In the genomic region with DNA sequence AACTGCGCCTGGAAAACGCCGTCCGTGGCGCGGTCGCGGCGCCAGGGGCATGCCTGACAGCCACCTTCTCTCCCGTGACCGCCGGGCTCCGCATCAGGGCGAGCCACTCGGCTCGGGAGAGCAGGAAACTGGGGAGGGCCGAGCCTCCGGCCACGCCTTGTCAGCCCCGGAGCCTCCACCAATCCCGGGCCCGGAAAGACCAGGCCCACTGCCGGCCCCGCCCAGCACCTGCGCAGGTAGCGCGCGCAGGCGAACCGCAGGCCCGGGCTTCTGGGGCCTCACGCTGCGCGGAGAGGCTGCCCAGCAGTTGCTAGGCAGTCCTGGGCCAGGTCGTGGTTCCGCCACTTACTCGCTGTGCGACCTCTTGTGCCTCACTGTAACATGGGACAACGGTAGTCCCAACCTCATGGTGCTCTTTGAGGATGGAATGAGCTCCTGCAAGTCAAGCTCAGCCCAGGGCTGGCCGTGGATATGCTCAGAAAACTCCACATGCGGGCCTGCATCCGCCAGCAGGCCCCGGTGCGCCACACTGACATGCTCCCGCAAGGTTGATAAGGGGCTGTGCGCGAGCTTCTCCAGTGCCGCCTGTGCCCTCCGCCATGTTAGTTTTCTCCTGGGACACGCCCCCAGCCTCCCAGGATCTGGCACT, we compare ENCODE assay signal across 9 cellular contexts.
DNase-seq lines count a peak whose midpoint lies in the region; ATAC-seq, FAIRE-seq and TF ChIP-seq lines count a peak whose summit lies in the region.
"Had no signal": no experiment of that assay in that cellular context is flagged by ENCODE, and none has a peak within 500 bp of the region (broad histone marks: within the 10 kb centered on the region; RNA-seq: fewer than 3 reads in every experiment).

No MANE protein-coding gene starts in this region.

- H2AFZ ChIP-seq in keratinocyte (ENCODE audit: control insufficient read depth, low read length) (peak overlapping the region; percentile 92), SK-N-SH (ENCODE audit: low read depth) (no peak overlapping the region)

- intact Hi-C loops in ascending aorta (cut with DNase I) (loop anchor here (2.0 to 5.0 kb wide), 2 partner anchors 28 to 239 kb away; no protein-coding TSS in a partner anchor), gastrocnemius medialis (cut with DNase I; ENCODE audit: low total_unique reads) (loop anchor here (10.0 kb wide), 1 partner anchor 232 kb away; no protein-coding TSS in a partner anchor)

- H3K9me1 ChIP-seq in keratinocyte (ENCODE audit: control insufficient read depth, extremely low read depth, insufficient read depth, low read length) = no peaks in the 10 kb centered on the region

- H3K79me2 ChIP-seq in keratinocyte (ENCODE audit: control insufficient read depth, insufficient read depth, low read length) = no peaks in the 10 kb centered on the region
- H3K79me2 ChIP-seq in SK-N-SH (ENCODE audit: insufficient read depth) = no peaks in the 10 kb centered on the region

- ATAC-seq in stimulated activated effector memory CD8-positive, alpha-beta T cell treated with anti-CD3 and anti-CD28 coated beads, Interleukin-12 subunit alpha, Interleukin-12 subunit beta, amount 100 ng/mL, for 72 hours = peak; percentile 20
- no peak for ATAC-seq in gastrocnemius medialis

- no peaks in the 10 kb centered on the region for H3K9me3 ChIP-seq in ascending aorta
- no peaks in the 10 kb centered on the region for H3K9me3 ChIP-seq in keratinocyte (ENCODE audit: control insufficient read depth, low read depth, low read length)
- no peaks in the 10 kb centered on the region for H3K9me3 ChIP-seq in gastrocnemius medialis
- no peaks in the 10 kb centered on the region for H3K9me3 ChIP-seq in SK-N-SH

- POLR2A ChIA-PET in SK-N-SH (lab: Yijun Ruan, JAX) = no interaction called here

- CTCF ChIA-PET in SK-N-SH (lab: Yijun Ruan, JAX) = interaction anchor here (2.5 kb wide), 1 partner anchor 100 kb away, joined by 9 read pairs; no protein-coding TSS in a partner anchor

- no peak overlapping the region for H3K27ac Mint-ChIP-seq in stimulated activated effector memory CD8-positive, alpha-beta T cell treated with anti-CD3 and anti-CD28 coated beads, Interleukin-12 subunit alpha, Interleukin-12 subunit beta, amount 100 ng/mL, for 72 hours

- no peaks in the 10 kb centered on the region for H3K36me3 Mint-ChIP-seq in stimulated activated effector memory CD8-positive, alpha-beta T cell treated with anti-CD3 and anti-CD28 coated beads, Interleukin-12 subunit alpha, Interleukin-12 subunit beta, amount 100 ng/mL, for 72 hours

- no peak for TF ChIP-seq RAD21 in SK-N-SH (IDR thresholded peaks at IDR 0.05; ENCODE audit: low read length)

- peak overlapping the region; percentile 41 to 64 for H3K4me3 ChIP-seq in ascending aorta
- peak overlapping the region; percentile 18 to 66 (median 43) for H3K4me3 ChIP-seq in keratinocyte (ENCODE audit: control insufficient read depth in 2 of 3, extremely low read depth in 1 of 3, insufficient read depth in 2 of 3, low read depth in 1 of 3, low read length in 3 of 3)
- peak overlapping the region in 2 of 4 donors; percentile 44 to 51 for H3K4me3 ChIP-seq in gastrocnemius medialis
- H3K4me3 ChIP-seq in SK-N-SH (ENCODE audit: low read depth in 2 of 2, low read length in 1 of 2) = no peak overlapping the region

- H3K27me3 ChIP-seq in ascending aorta = peaks cover 6% of the 10 kb centered on the region
- no peaks in the 10 kb centered on the region for H3K27me3 ChIP-seq in keratinocyte (ENCODE audit: control insufficient read depth, extremely low read depth, insufficient read depth, low read length)
- H3K27me3 ChIP-seq in gastrocnemius medialis = peaks cover 14 to 25% (median 15%) of the 10 kb centered on the region in 3 donors
- peaks cover 34% of the 10 kb centered on the region; the same call in 1 of the 2 replicates for H3K27me3 ChIP-seq in SK-N-SH (ENCODE audit: insufficient read depth)

- peak overlapping the region; percentile 93 for H3K4me2 ChIP-seq in keratinocyte (ENCODE audit: control insufficient read depth, extremely low read depth, insufficient read depth, low read depth, low read length)
- no peak overlapping the region for H3K4me2 ChIP-seq in SK-N-SH

- H3K27ac ChIP-seq in ascending aorta (no peak overlapping the region), keratinocyte (ENCODE audit: control insufficient read depth, insufficient read depth, low read length) (peak overlapping the region; percentile 68), gastrocnemius medialis (no peak overlapping the region), SK-N-SH (ENCODE audit: low read depth in 2 of 2, low read length in 1 of 2) (no peak overlapping the region)
- H3K27ac ChIP-seq: epithelial cell of prostate had no signal

- no peak for FAIRE-seq in keratinocyte (lab: Jason Lieb, UNC)

- no peaks in the 10 kb centered on the region for H3F3A ChIP-seq in SK-N-SH (replicated peaks; ENCODE audit: insufficient read depth)

- H3K9ac ChIP-seq in keratinocyte (ENCODE audit: control insufficient read depth, extremely low read depth, insufficient read depth, low read length) (peak overlapping the region; percentile 61), SK-N-SH (no peak overlapping the region)

- H4K20me1 ChIP-seq in keratinocyte (ENCODE audit: control insufficient read depth, extremely low read depth, insufficient read depth, low read length) (no peaks in the 10 kb centered on the region), SK-N-SH (ENCODE audit: insufficient read depth) (no peaks in the 10 kb centered on the region)

- no peak for TF ChIP-seq CTCF in ascending aorta (IDR thresholded peaks at IDR 0.05)
- TF ChIP-seq CTCF in keratinocyte (optimal IDR thresholded peaks at IDR 0.05 in 1 of 3, IDR thresholded peaks at IDR 0.05 in 1 of 3, conservative IDR thresholded peaks at IDR 0.05 in 1 of 3; ENCODE audit: extremely low read depth in 1 of 3, insufficient read depth in 2 of 3, low read length in 3 of 3) = no peak
- TF ChIP-seq CTCF in gastrocnemius medialis (IDR thresholded peaks at IDR 0.05 in 4 of 5, conservative IDR thresholded peaks at IDR 0.05 in 1 of 5) = no peak
- no peak for TF ChIP-seq CTCF in SK-N-SH (IDR thresholded peaks at IDR 0.05)

- WGBS in SK-N-SH (ENCODE audit: low lambda C conversion rate) = 82% methylated on average over 17 of the region's 50 CpGs

- in situ Hi-C loops in gastrocnemius medialis (cut with MboI; ENCODE audit: low sequenced_read_pairs in 4 of 4) = loop anchor here in 1 of 4 donors (25.0 kb wide), 1 partner anchor 106 kb away; the partner anchor contains the start of gene INHBB

- H3K4me1 ChIP-seq in ascending aorta = peaks cover 6 to 7% of the 10 kb centered on the region in 2 donors
- peaks cover 15% of the 10 kb centered on the region for H3K4me1 ChIP-seq in keratinocyte (ENCODE audit: control insufficient read depth, extremely low read depth, insufficient read depth, low read length)
- peaks cover 6 to 9% of the 10 kb centered on the region in 2 donors for H3K4me1 ChIP-seq in gastrocnemius medialis
- no peaks in the 10 kb centered on the region; a peak in 1 of 4 replicates for H3K4me1 ChIP-seq in SK-N-SH (ENCODE audit: control insufficient read depth in 1 of 2, insufficient read depth in 2 of 2, low read depth in 1 of 2, low read length in 1 of 2)

- DNase-seq in NCI-H460 (ENCODE audit: extremely low read depth, low read depth) (peak; percentile 11), ascending aorta (ENCODE audit: low spot score in 2 of 2) (no peak), keratinocyte (ENCODE audit: low read depth, low spot score) (peak; percentile 42), NCI-H1105 treated with DMSO at 0.1 percent for 48 hours (lab: John Stamatoyannopoulos, UW) (no peak), gastrocnemius medialis (no peak), anterior cingulate cortex (lab: John Stamatoyannopoulos, UW) (no peak), SK-N-SH (no peak)
- DNase-seq in stimulated activated effector memory CD8-positive, alpha-beta T cell treated with anti-CD3 and anti-CD28 coated beads, Interleukin-12 subunit alpha, Interleukin-12 subunit beta, amount 100 ng/mL, for 72 hours (ENCODE audit: low spot score in 2 of 2) = no peak

- no peak overlapping the region for H3K4me3 Mint-ChIP-seq in stimulated activated effector memory CD8-positive, alpha-beta T cell treated with anti-CD3 and anti-CD28 coated beads, Interleukin-12 subunit alpha, Interleukin-12 subunit beta, amount 100 ng/mL, for 72 hours

- no peaks in the 10 kb centered on the region for H3K9me2 ChIP-seq in SK-N-SH

- H3K4me1 Mint-ChIP-seq in stimulated activated effector memory CD8-positive, alpha-beta T cell treated with anti-CD3 and anti-CD28 coated beads, Interleukin-12 subunit alpha, Interleukin-12 subunit beta, amount 100 ng/mL, for 72 hours = no peaks in the 10 kb centered on the region

- no peaks in the 10 kb centered on the region for H3K9me3 Mint-ChIP-seq in stimulated activated effector memory CD8-positive, alpha-beta T cell treated with anti-CD3 and anti-CD28 coated beads, Interleukin-12 subunit alpha, Interleukin-12 subunit beta, amount 100 ng/mL, for 72 hours

- TF ChIP-seq EP300 in SK-N-SH (IDR thresholded peaks at IDR 0.05; ENCODE audit: borderline replicate concordance in 1 of 2, low read depth in 1 of 2, low read length in 1 of 2) = no peak

- TF ChIP-seq POLR2A in gastrocnemius medialis (IDR thresholded peaks at IDR 0.05) = no peak

- no peaks in the 10 kb centered on the region for H3K36me3 ChIP-seq in ascending aorta
- no peaks in the 10 kb centered on the region for H3K36me3 ChIP-seq in keratinocyte (ENCODE audit: control insufficient read depth in 2 of 2, extremely low read depth in 1 of 2, insufficient read depth in 2 of 2, low read length in 2 of 2)
- H3K36me3 ChIP-seq in gastrocnemius medialis = no peaks in the 10 kb centered on the region
- no peaks in the 10 kb centered on the region for H3K36me3 ChIP-seq in SK-N-SH (replicated peaks in 1 of 2; ENCODE audit: control insufficient read depth in 1 of 2, insufficient read depth in 2 of 2, low read length in 1 of 2)

- dilution Hi-C loops in keratinocyte (cut with MboI; ENCODE audit: extremely low pct_ligation_motif_present, low sequenced_read_pairs) = no loop called here

Comparison
In these comparisons a context has a peak if more than half of its experiments do, and no peak if none do; other contexts are left out.
1. DNase-seq: peak in NCI-H460 (single experiment) and keratinocyte (single experiment); none in ascending aorta (0 of 2), stimulated activated effector memory CD8-positive, alpha-beta T cell treated with anti-CD3 and anti-CD28 coated beads, Interleukin-12 subunit alpha, Interleukin-12 subunit beta, amount 100 ng/mL, for 72 hours (0 of 2), NCI-H1105 treated with DMSO at 0.1 percent for 48 hours (single experiment), gastrocnemius medialis (0 of 2), anterior cingulate cortex (0 of 58) and SK-N-SH (single experiment).
2. H3K4me3 ChIP-seq: peak in ascending aorta (2 of 2) and keratinocyte (3 of 3); none in SK-N-SH (0 of 2).